8 cellular contexts compared by ENCODE assay signal in the genomic region with DNA sequence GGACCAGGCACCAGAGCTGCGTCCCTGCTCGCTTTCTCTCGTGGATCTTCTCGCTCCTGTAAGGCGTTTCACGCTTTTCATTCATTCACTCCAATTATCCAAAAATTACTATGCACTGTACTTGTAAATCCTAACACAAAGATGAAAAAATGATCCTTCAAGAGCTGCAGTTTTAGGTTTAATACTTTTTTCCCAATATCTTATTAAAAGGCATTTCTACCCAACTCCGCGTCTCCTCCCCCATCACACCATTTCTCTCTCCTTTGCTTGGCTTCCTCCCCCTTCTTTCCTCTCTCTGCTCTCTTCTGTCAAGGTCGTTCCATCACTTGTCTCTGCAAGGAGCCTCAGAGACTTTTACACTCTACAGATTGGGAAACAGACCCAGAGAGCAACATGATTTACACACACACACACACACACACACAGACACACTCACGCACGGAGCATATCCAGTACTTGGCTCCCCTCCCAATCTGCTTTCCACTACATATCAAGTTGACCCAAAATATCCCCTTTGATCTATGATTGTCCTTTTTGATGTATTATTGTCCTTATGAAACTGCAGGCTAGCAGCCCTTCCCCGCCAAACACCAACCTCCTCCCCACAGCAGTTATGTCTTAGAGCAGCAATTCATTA. TPM values are rescaled to one million over a fixed set of nuclear protein-coding genes. Genes with fewer than 3 reads are reported as not detected.
DNase-seq lines count a peak whose midpoint lies in the region; ATAC-seq and TF ChIP-seq lines count a peak whose summit lies in the region.

No MANE protein-coding gene starts in this region.

- H3K4ac ChIP-seq in mesendoderm (ENCODE audit: low read depth, low read length) = no peak overlapping the region

- H3K9me3 ChIP-seq in A673 (ENCODE audit: low read depth, low read length, poor library complexity, severe bottlenecking) = no peaks in the 10 kb centered on the region
- no peaks in the 10 kb centered on the region for H3K9me3 ChIP-seq in HUES6 (ENCODE audit: control insufficient read depth, insufficient read depth, low read depth, low read length)

- TF ChIP-seq CTCF in A673 (conservative IDR thresholded peaks at IDR 0.05; ENCODE audit: low read depth, low read length) (no peak), cardiac fibroblast (IDR thresholded peaks at IDR 0.05; ENCODE audit: low read depth, low read length) (no peak)

- no peak overlapping the region for H2BK15ac ChIP-seq in mesendoderm (replicated peaks; ENCODE audit: low read depth)

- H3K36me3 ChIP-seq in A673 (ENCODE audit: insufficient read depth, low read length, poor library complexity, severe bottlenecking) = peaks cover 8% of the 10 kb centered on the region
- H3K36me3 ChIP-seq in HUES6 (ENCODE audit: control insufficient read depth, insufficient read depth, low read length) = no peaks in the 10 kb centered on the region
- H3K36me3 ChIP-seq in mesendoderm (ENCODE audit: control insufficient read depth, insufficient read depth, low read length) = no peaks in the 10 kb centered on the region

- H3K27me3 ChIP-seq in A673 (replicated peaks; ENCODE audit: insufficient read depth, low read depth, low read length, poor library complexity) (no peaks in the 10 kb centered on the region), HUES6 (ENCODE audit: control insufficient read depth, insufficient read depth, low read length) (peaks cover 39% of the 10 kb centered on the region), mesendoderm (ENCODE audit: insufficient read depth, low read length, poor library complexity) (no peaks in the 10 kb centered on the region)

- H3K4me1 ChIP-seq in A673 (ENCODE audit: insufficient read depth, low read length, poor library complexity, severe bottlenecking) (peaks cover 52% of the 10 kb centered on the region), HUES6 (ENCODE audit: control insufficient read depth, insufficient read depth, low read length) (peaks cover 27% of the 10 kb centered on the region), mesendoderm (ENCODE audit: control insufficient read depth, low read depth, low read length) (no peaks in the 10 kb centered on the region)

- H3K4me3 ChIP-seq in A673 (ENCODE audit: low read depth, low read length, poor library complexity, severe bottlenecking) (peak overlapping the region; percentile 78), HUES6 (ENCODE audit: low read depth, low read length) (peak overlapping the region; percentile 68), cardiac fibroblast (replicated peaks in 1 of 2; ENCODE audit: low read depth in 2 of 2, low read length in 2 of 2) (peak overlapping the region; percentile 9 to 60), mesendoderm (ENCODE audit: low read length) (no peak overlapping the region)

- peak overlapping the region; percentile 73 for H3K56ac ChIP-seq in mesendoderm (ENCODE audit: low read length)

- BruUV-seq in A673 (replicated peaks; lab: Mats Ljungman, UMichigan) = TSS peak; percentile 42

- no peak overlapping the region for H2BK5ac ChIP-seq in mesendoderm (ENCODE audit: low read length)

- no peak overlapping the region for H2AK5ac ChIP-seq in mesendoderm (ENCODE audit: low read length)

- no peak overlapping the region for H4K5ac ChIP-seq in mesendoderm (ENCODE audit: low read length)

- no peak for ATAC-seq in HG02981 (IDR thresholded peaks at IDR 0.05; ENCODE audit: unreplicated experiment)

- no CpG with 5 or more reads among the region's 12 CpGs for WGBS in mesendoderm (ENCODE audit: extremely low coverage, insufficient coverage, low lambda C conversion rate)

- H3K79me1 ChIP-seq in mesendoderm (ENCODE audit: low read length) = no peaks in the 10 kb centered on the region

- H3K4me2 ChIP-seq in mesendoderm (ENCODE audit: low read length) = peak overlapping the region; percentile 11

- intact Hi-C loops in A673 (cut with micrococcal nuclease; ENCODE audit: unreplicated experiment) = loop anchor here (1.0 to 5.0 kb wide), 3 partner anchors 55 to 361 kb away; no protein-coding TSS in a partner anchor

- H3K18ac ChIP-seq in mesendoderm (ENCODE audit: low read length) = no peak overlapping the region

- CTCF ChIA-PET in A673 (lab: Charles Lee) = interaction anchor here (0.6 to 1.9 kb wide), 11 partner anchors 9 to 850 kb away, joined by 3 to 9 read pairs (median 4); no protein-coding TSS in a partner anchor

- H3K79me2 ChIP-seq in mesendoderm (ENCODE audit: control insufficient read depth, insufficient read depth, low read length) = no peaks in the 10 kb centered on the region

- no peak overlapping the region for H2BK120ac ChIP-seq in mesendoderm (ENCODE audit: low read depth, low read length)

- H3K9ac ChIP-seq in HUES6 (ENCODE audit: low read length) = no peak overlapping the region
- peak overlapping the region; percentile 21 for H3K9ac ChIP-seq in mesendoderm (ENCODE audit: low read length)

- H4K8ac ChIP-seq in mesendoderm (ENCODE audit: low read depth, low read length) = no peak overlapping the region

- peak overlapping the region; percentile 78 for H3K27ac ChIP-seq in A673 (ENCODE audit: low read depth, low read length, poor library complexity, severe bottlenecking)
- no peak overlapping the region for H3K27ac ChIP-seq in HUES6 (ENCODE audit: low read depth, low read length)
- H3K27ac ChIP-seq in mesendoderm (ENCODE audit: low read depth, low read length) = no peak overlapping the region

- POLR2A ChIA-PET in A673 (lab: Charles Lee; ENCODE audit: low non-redundant PET) = interaction anchor here (0.5 to 1.0 kb wide), 2 partner anchors 16 to 360 kb away, joined by 3 to 8 read pairs; no protein-coding TSS in a partner anchor

- DNase-seq in A673 (ENCODE audit: low spot score) (peak; percentile 44), cardiac fibroblast (ENCODE audit: low read depth in 2 of 2) (peak; percentile 37 to 52), mesendoderm (no peak), GF-D8 (lab: John Stamatoyannopoulos, UW) (no peak), MV-4-11 (lab: John Stamatoyannopoulos, UW) (no peak)
- DNase-seq in stimulated activated CD4-positive, alpha-beta T cell treated with anti-CD3 and anti-CD28 coated beads, Interleukin-2, amount 100 ng/mL, for 48 hours = no peak

- no peak overlapping the region for H3K23ac ChIP-seq in mesendoderm (ENCODE audit: low read length)

RNA-seq across cellular contexts. Expression of gene CLDN1, which starts 0.5 kb away (rescaled TPM):
- 173 and 184 TPM in 2 replicates for total RNA-seq in A673 (2021)
- 3.8 TPM for polyA plus RNA-seq in mesendoderm (2013, experiment 1 of 2)
- polyA plus RNA-seq in mesendoderm (2013, experiment 2 of 2) = 3.5 TPM

Comparison
In these comparisons a context has a peak if more than half of its experiments do, and no peak if none do; other contexts are left out.
1. DNase-seq: peak in A673 (single experiment) and cardiac fibroblast (2 of 2); none in mesendoderm (single experiment), GF-D8 (single experiment), stimulated activated CD4-positive, alpha-beta T cell treated with anti-CD3 and anti-CD28 coated beads, Interleukin-2, amount 100 ng/mL, for 48 hours (0 of 2) and MV-4-11 (single experiment).